Comparison of ENCODE assay signal across 2 cellular contexts in the genomic region with DNA sequence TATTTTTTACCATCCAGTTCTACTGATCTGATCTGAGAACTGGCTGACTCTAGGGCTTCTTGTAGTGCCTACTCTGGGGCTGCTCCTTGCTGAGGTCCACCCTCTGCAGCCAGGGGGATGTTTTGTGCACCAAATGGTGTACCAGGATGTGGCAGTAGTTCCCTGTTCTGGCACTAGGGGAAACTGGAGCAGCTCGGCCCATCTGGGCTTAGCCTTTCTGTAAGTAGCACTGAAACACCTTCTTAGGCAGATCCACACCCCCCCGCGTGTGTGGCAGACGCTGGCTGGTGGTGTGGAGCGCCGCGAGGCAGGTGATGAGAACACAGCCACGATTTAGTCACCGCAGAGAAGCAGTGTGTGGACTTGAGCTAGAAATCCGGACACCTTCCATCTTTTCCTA.
A peak's percentile ranks its signal among the peaks of the same experiment; 100 is the strongest.
TF ChIP-seq lines count a peak whose summit lies in the region.

No MANE protein-coding gene starts in this region.

TF ChIP-seq in GM12878, 131 proteins besides CTCF, POLR2A, EP300 and RAD21:
- no peak for TF ChIP-seq ETV6 (conservative IDR thresholded peaks at IDR 0.05 in 1 of 2, IDR thresholded peaks at IDR 0.05 in 1 of 2; ENCODE audit: borderline replicate concordance in 1 of 2, low read depth in 1 of 2)

TF ChIP-seq in HepG2, 621 proteins besides CTCF, POLR2A, EP300 and RAD21:
- TF ChIP-seq, protein P1, sequence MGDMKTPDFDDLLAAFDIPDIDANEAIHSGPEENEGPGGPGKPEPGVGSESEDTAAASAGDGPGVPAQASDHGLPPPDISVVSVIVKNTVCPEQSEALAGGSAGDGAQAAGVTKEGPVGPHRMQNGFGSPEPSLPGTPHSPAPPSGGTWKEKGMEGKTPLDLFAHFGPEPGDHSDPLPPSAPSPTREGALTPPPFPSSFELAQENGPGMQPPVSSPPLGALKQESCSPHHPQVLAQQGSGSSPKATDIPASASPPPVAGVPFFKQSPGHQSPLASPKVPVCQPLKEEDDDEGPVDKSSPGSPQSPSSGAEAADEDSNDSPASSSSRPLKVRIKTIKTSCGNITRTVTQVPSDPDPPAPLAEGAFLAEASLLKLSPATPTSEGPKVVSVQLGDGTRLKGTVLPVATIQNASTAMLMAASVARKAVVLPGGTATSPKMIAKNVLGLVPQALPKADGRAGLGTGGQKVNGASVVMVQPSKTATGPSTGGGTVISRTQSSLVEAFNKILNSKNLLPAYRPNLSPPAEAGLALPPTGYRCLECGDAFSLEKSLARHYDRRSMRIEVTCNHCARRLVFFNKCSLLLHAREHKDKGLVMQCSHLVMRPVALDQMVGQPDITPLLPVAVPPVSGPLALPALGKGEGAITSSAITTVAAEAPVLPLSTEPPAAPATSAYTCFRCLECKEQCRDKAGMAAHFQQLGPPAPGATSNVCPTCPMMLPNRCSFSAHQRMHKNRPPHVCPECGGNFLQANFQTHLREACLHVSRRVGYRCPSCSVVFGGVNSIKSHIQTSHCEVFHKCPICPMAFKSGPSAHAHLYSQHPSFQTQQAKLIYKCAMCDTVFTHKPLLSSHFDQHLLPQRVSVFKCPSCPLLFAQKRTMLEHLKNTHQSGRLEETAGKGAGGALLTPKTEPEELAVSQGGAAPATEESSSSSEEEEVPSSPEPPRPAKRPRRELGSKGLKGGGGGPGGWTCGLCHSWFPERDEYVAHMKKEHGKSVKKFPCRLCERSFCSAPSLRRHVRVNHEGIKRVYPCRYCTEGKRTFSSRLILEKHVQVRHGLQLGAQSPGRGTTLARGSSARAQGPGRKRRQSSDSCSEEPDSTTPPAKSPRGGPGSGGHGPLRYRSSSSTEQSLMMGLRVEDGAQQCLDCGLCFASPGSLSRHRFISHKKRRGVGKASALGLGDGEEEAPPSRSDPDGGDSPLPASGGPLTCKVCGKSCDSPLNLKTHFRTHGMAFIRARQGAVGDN (CRISPR knock-in tag; IDR thresholded peaks at IDR 0.05): peak; percentile 42
- TF ChIP-seq ZFP36L2 (CRISPR knock-in tag; IDR thresholded peaks at IDR 0.05) (no peak), STAT5B (CRISPR knock-in tag; IDR thresholded peaks at IDR 0.05) (no peak), MIER2 (CRISPR knock-in tag; IDR thresholded peaks at IDR 0.05) (no peak), ZNF547 (CRISPR knock-in tag; IDR thresholded peaks at IDR 0.05) (0 out of 2 replicates have a peak, but pooled peaks have one; percentile 47), ZNF570 (CRISPR knock-in tag; IDR thresholded peaks at IDR 0.05; ENCODE audit: borderline replicate concordance) (no peak), RCOR2 (CRISPR knock-in tag; IDR thresholded peaks at IDR 0.05) (no peak), ZNF441 (CRISPR knock-in tag; IDR thresholded peaks at IDR 0.05; ENCODE audit: borderline replicate concordance) (no peak), SP5 (CRISPR knock-in tag; IDR thresholded peaks at IDR 0.05; ENCODE audit: borderline replicate concordance, low read depth) (no peak), ZBTB7A (CRISPR knock-in tag; IDR thresholded peaks at IDR 0.05) (no peak), ZNF136 (CRISPR knock-in tag; IDR thresholded peaks at IDR 0.05; ENCODE audit: low read depth) (no peak), ZSCAN30 (CRISPR knock-in tag; IDR thresholded peaks at IDR 0.05) (no peak), XRCC5 (optimal IDR thresholded peaks at IDR 0.05; ENCODE audit: low read length) (peak; percentile 35), PAWR (CRISPR knock-in tag; IDR thresholded peaks at IDR 0.05; ENCODE audit: borderline replicate concordance) (no peak), ZNF292 (CRISPR knock-in tag; IDR thresholded peaks at IDR 0.05; ENCODE audit: borderline replicate concordance, low read depth) (no peak), KLF11 (CRISPR knock-in tag; IDR thresholded peaks at IDR 0.05) (no peak), STAG1 (CRISPR knock-in tag; IDR thresholded peaks at IDR 0.05) (peak; percentile 37; the same call in 1 of the 2 replicates), ZNF558 (CRISPR knock-in tag; IDR thresholded peaks at IDR 0.05; ENCODE audit: borderline replicate concordance) (no peak), KMT2B (CRISPR knock-in tag; IDR thresholded peaks at IDR 0.05) (no peak), SMC3 (IDR thresholded peaks at IDR 0.05; ENCODE audit: low read length) (peak; percentile 22; the same call in 1 of the 2 replicates)
- TF ChIP-seq, protein P2, sequence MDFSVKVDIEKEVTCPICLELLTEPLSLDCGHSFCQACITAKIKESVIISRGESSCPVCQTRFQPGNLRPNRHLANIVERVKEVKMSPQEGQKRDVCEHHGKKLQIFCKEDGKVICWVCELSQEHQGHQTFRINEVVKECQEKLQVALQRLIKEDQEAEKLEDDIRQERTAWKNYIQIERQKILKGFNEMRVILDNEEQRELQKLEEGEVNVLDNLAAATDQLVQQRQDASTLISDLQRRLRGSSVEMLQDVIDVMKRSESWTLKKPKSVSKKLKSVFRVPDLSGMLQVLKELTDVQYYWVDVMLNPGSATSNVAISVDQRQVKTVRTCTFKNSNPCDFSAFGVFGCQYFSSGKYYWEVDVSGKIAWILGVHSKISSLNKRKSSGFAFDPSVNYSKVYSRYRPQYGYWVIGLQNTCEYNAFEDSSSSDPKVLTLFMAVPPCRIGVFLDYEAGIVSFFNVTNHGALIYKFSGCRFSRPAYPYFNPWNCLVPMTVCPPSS (IDR thresholded peaks at IDR 0.05): no peak
- TF ChIP-seq, protein P3, sequence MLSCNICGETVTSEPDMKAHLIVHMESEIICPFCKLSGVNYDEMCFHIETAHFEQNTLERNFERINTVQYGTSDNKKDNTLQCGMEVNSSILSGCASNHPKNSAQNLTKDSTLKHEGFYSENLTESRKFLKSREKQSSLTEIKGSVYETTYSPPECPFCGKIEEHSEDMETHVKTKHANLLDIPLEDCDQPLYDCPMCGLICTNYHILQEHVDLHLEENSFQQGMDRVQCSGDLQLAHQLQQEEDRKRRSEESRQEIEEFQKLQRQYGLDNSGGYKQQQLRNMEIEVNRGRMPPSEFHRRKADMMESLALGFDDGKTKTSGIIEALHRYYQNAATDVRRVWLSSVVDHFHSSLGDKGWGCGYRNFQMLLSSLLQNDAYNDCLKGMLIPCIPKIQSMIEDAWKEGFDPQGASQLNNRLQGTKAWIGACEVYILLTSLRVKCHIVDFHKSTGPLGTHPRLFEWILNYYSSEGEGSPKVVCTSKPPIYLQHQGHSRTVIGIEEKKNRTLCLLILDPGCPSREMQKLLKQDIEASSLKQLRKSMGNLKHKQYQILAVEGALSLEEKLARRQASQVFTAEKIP (CRISPR knock-in tag; IDR thresholded peaks at IDR 0.05; ENCODE audit: borderline replicate concordance): no peak
- TF ChIP-seq, protein P4, sequence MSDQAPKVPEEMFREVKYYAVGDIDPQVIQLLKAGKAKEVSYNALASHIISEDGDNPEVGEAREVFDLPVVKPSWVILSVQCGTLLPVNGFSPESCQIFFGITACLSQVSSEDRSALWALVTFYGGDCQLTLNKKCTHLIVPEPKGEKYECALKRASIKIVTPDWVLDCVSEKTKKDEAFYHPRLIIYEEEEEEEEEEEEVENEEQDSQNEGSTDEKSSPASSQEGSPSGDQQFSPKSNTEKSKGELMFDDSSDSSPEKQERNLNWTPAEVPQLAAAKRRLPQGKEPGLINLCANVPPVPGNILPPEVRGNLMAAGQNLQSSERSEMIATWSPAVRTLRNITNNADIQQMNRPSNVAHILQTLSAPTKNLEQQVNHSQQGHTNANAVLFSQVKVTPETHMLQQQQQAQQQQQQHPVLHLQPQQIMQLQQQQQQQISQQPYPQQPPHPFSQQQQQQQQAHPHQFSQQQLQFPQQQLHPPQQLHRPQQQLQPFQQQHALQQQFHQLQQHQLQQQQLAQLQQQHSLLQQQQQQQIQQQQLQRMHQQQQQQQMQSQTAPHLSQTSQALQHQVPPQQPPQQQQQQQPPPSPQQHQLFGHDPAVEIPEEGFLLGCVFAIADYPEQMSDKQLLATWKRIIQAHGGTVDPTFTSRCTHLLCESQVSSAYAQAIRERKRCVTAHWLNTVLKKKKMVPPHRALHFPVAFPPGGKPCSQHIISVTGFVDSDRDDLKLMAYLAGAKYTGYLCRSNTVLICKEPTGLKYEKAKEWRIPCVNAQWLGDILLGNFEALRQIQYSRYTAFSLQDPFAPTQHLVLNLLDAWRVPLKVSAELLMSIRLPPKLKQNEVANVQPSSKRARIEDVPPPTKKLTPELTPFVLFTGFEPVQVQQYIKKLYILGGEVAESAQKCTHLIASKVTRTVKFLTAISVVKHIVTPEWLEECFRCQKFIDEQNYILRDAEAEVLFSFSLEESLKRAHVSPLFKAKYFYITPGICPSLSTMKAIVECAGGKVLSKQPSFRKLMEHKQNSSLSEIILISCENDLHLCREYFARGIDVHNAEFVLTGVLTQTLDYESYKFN (CRISPR knock-in tag; conservative IDR thresholded peaks at IDR 0.05): no peak
- TF ChIP-seq, protein P5, sequence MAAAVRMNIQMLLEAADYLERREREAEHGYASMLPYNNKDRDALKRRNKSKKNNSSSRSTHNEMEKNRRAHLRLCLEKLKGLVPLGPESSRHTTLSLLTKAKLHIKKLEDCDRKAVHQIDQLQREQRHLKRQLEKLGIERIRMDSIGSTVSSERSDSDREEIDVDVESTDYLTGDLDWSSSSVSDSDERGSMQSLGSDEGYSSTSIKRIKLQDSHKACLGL (CRISPR knock-in tag; IDR thresholded peaks at IDR 0.05): no peak
- TF ChIP-seq, protein P6, sequence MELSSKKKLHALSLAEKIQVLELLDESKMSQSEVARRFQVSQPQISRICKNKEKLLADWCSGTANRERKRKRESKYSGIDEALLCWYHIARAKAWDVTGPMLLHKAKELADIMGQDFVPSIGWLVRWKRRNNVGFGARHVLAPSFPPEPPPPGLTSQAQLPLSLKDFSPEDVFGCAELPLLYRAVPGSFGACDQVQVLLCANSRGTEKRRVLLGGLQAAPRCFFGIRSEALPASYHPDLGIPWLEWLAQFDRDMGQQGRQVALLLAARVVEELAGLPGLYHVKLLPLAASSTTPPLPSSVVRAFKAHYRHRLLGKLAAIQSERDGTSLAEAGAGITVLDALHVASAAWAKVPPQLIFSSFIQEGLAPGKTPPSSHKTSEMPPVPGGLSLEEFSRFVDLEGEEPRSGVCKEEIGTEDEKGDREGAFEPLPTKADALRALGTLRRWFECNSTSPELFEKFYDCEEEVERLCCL (CRISPR knock-in tag; IDR thresholded peaks at IDR 0.05; ENCODE audit: borderline replicate concordance): no peak
- TF ChIP-seq, protein P7, sequence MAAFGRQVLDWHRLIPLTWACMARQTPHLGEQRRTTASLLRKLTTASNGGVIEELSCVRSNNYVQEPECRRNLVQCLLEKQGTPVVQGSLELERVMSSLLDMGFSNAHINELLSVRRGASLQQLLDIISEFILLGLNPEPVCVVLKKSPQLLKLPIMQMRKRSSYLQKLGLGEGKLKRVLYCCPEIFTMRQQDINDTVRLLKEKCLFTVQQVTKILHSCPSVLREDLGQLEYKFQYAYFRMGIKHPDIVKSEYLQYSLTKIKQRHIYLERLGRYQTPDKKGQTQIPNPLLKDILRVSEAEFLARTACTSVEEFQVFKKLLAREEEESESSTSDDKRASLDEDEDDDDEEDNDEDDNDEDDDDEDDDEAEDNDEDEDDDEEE (CRISPR knock-in tag; IDR thresholded peaks at IDR 0.05): no peak
- TF ChIP-seq, protein P8, sequence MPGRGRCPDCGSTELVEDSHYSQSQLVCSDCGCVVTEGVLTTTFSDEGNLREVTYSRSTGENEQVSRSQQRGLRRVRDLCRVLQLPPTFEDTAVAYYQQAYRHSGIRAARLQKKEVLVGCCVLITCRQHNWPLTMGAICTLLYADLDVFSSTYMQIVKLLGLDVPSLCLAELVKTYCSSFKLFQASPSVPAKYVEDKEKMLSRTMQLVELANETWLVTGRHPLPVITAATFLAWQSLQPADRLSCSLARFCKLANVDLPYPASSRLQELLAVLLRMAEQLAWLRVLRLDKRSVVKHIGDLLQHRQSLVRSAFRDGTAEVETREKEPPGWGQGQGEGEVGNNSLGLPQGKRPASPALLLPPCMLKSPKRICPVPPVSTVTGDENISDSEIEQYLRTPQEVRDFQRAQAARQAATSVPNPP (CRISPR knock-in tag; IDR thresholded peaks at IDR 0.05): 0 out of 2 replicates have a peak, but pooled peaks have one; percentile 42
TF ChIP-seq in HepG2: peak in this region for 6.
